In genomic region chr16:73047536-73048291, GRCh38 we compare ENCODE assay signal across 8 cellular contexts. TPM values are rescaled to one million over a fixed set of nuclear protein-coding genes. Genes with fewer than 3 reads are reported as not detected.
DNase-seq lines count a peak whose midpoint lies in the region; ATAC-seq and TF ChIP-seq lines count a peak whose summit lies in the region.

Gene ZFHX3 (minus strand): TSS chr16:73048128. CDS start chr16:72960145, 87,983 bp downstream.

- H3K27ac ChIP-seq in SK-N-MC (no peak within 1 kb of the TSS), coronary artery (peak within 1 kb of the TSS; percentile 98 to 99), liver (ENCODE audit: low read depth in 1 of 2, low read length in 2 of 2) (peak within 1 kb of the TSS; percentile 81 to 82)

- H3K9me3 ChIP-seq in SK-N-MC (ENCODE audit: low read depth, low read length) (no peaks in the 10 kb centered on the region), liver (ENCODE audit: control insufficient read depth in 4 of 4, low read length in 3 of 4) (no peaks in the 10 kb centered on the region)

- H3K4me1 Mint-ChIP-seq in stimulated activated naive CD8-positive, alpha-beta T cell treated with anti-CD3 and anti-CD28 coated beads, Interleukin-15, amount 100 ng/mL, for 72 hours, result peaks cover 6% of the 10 kb centered on the region

- H3K27me3 Mint-ChIP-seq in stimulated activated naive CD8-positive, alpha-beta T cell treated with anti-CD3 and anti-CD28 coated beads, Interleukin-15, amount 100 ng/mL, for 72 hours, result peaks cover 63% of the 10 kb centered on the region

- H3K36me3 ChIP-seq in SK-N-MC (ENCODE audit: insufficient read depth, low read length) (no peaks in the 10 kb centered on the region), liver (ENCODE audit: control insufficient read depth in 4 of 4, insufficient read depth in 3 of 4, low read depth in 1 of 4, low read length in 3 of 4) (no peaks in the 10 kb centered on the region)

- peak within 1 kb of the TSS; percentile 53 for H3K9ac ChIP-seq in SK-N-MC (ENCODE audit: insufficient read length)
- H3K9ac ChIP-seq in liver (ENCODE audit: low read depth in 1 of 2, low read length in 2 of 2), result peak within 1 kb of the TSS; percentile 22 to 71

- no peaks in the 10 kb centered on the region for H3K9me3 Mint-ChIP-seq in stimulated activated naive CD8-positive, alpha-beta T cell treated with anti-CD3 and anti-CD28 coated beads, Interleukin-15, amount 100 ng/mL, for 72 hours

- peaks cover 0 to 47% (median 32%) of the 10 kb centered on the region in 4 donors for H3K4me1 ChIP-seq in liver (ENCODE audit: control insufficient read depth in 4 of 4, insufficient read depth in 4 of 4, low read length in 3 of 4)

- DNase-seq in ELF-1 (ENCODE audit: low read depth, low spot score), result peak; percentile 83
- DNase-seq in SK-N-MC (ENCODE audit: low read depth, low spot score), result no peak
- no peak for DNase-seq in coronary artery (ENCODE audit: low spot score)
- peak; percentile 25 to 63 for DNase-seq in stimulated activated naive CD8-positive, alpha-beta T cell treated with anti-CD3 and anti-CD28 coated beads, Interleukin-15, amount 100 ng/mL, for 72 hours
- no peak for DNase-seq in OCI-M1 (lab: John Stamatoyannopoulos, UW)

- peak; percentile 23 to 49 for TF ChIP-seq RAD21 in liver (IDR thresholded peaks at IDR 0.05)

- no peaks in the 10 kb centered on the region for H3K27me3 ChIP-seq in liver (ENCODE audit: control insufficient read depth in 4 of 4, insufficient read depth in 4 of 4, low read length in 3 of 4)

- ATAC-seq in GM19397 (IDR thresholded peaks at IDR 0.05; ENCODE audit: unreplicated experiment), result peak; percentile 79
- ATAC-seq in HG03442 (IDR thresholded peaks at IDR 0.05; ENCODE audit: unreplicated experiment), result peak; percentile 73
- peak; percentile 84 for ATAC-seq in stimulated activated naive CD8-positive, alpha-beta T cell treated with anti-CD3 and anti-CD28 coated beads, Interleukin-15, amount 100 ng/mL, for 72 hours

- TF ChIP-seq CTCF in coronary artery (IDR thresholded peaks at IDR 0.05) (no peak), liver (IDR thresholded peaks at IDR 0.05; ENCODE audit: low read depth, low read length, missing input control) (peak; percentile 11)

- H3K4me3 Mint-ChIP-seq in stimulated activated naive CD8-positive, alpha-beta T cell treated with anti-CD3 and anti-CD28 coated beads, Interleukin-15, amount 100 ng/mL, for 72 hours, result peak within 1 kb of the TSS; percentile 30 to 67

- H3K4me3 ChIP-seq in SK-N-MC (peak within 1 kb of the TSS; percentile 72), coronary artery (peak within 1 kb of the TSS; percentile 89), liver (ENCODE audit: low read depth in 1 of 3, low read length in 3 of 3) (peak within 1 kb of the TSS; percentile 49 to 85 (median 50))

- under 1% methylated on average over 64 of the region's 64 CpGs for WGBS in liver

- no peak within 1 kb of the TSS for H3K27ac Mint-ChIP-seq in stimulated activated naive CD8-positive, alpha-beta T cell treated with anti-CD3 and anti-CD28 coated beads, Interleukin-15, amount 100 ng/mL, for 72 hours

TF ChIP-seq in liver, 16 proteins besides CTCF, POLR2A, EP300 and RAD21:
- TF ChIP-seq RXRA (IDR thresholded peaks at IDR 0.05) (peak; percentile 47 to 51), HNF4A (conservative IDR thresholded peaks at IDR 0.05) (peak in 1 of 2 donors; percentile 4), EGR1 (IDR thresholded peaks at IDR 0.05; ENCODE audit: low read depth in 2 of 2) (no peak), ZBTB33 (IDR thresholded peaks at IDR 0.05) (no peak), YY1 (IDR thresholded peaks at IDR 0.05) (peak; percentile 45)

RNA-seq across cellular contexts. Expression of gene ZFHX3, which starts in this region (rescaled TPM):
- total RNA-seq in liver, result 1 to 10 TPM; 3.5 to 5.9 TPM
- polyA plus RNA-seq in liver, result 1 to 10 TPM; 1.5 to 2.5 TPM

Comparison
In these comparisons a context has a peak if more than half of its experiments do, and no peak if none do; other contexts are left out.
1. DNase-seq: peak in ELF-1 (single experiment) and stimulated activated naive CD8-positive, alpha-beta T cell treated with anti-CD3 and anti-CD28 coated beads, Interleukin-15, amount 100 ng/mL, for 72 hours (2 of 2); none in SK-N-MC (single experiment), coronary artery (single experiment) and OCI-M1 (single experiment).
2. Peak in every context shown above with its lines, with median percentiles within 50 percentile points of each other: ATAC-seq and H3K4me3 ChIP-seq.